Comparison of ENCODE assay signal across 25 cellular contexts in genomic region chr21:45450741-45451740, GRCh38. TPM values are rescaled to one million over a fixed set of nuclear protein-coding genes. Genes with fewer than 3 reads are reported as not detected.
DNase-seq lines count a peak whose midpoint lies in the region; ATAC-seq and TF ChIP-seq lines count a peak whose summit lies in the region.
"Had no signal": no experiment of that assay in that cellular context is flagged by ENCODE, and none has a peak within 500 bp of the region (broad histone marks: within the 10 kb centered on the region; RNA-seq: fewer than 3 reads in every experiment).

No MANE protein-coding gene starts in this region.

- H2BK20ac ChIP-seq in IMR-90 (ENCODE audit: low read depth, low read length) = no peak overlapping the region

- in situ Hi-C loops in IMR-90 (cut with MboI; ENCODE audit: low sequenced_read_pairs) = no loop called here
- in situ Hi-C loops in astrocyte of the spinal cord (cut with HindIII; ENCODE audit: low sequenced_read_pairs) = no loop called here

- DNase-seq in IMR-90 (no peak), astrocyte of the spinal cord (ENCODE audit: low read depth, low spot score) (peak; percentile 49), right cardiac atrium (peak; percentile 7 to 60 (median 30)), prostate gland (ENCODE audit: low spot score) (no peak), NCI-H2081 treated with DMSO at 0.1 percent for 48 hours (lab: John Stamatoyannopoulos, UW) (no peak), adrenal gland (no peak)
- no peak for DNase-seq in activated T-cell treated with anti-CD3 and anti-CD28 coated beads, Interleukin-2, amount 50 U/mL, for 4 hours
- DNase-seq: activated CD4-positive, CD25-positive, alpha-beta regulatory T cell; activated CD8-positive, alpha-beta T cell treated with anti-CD3 and anti-CD28 coated beads for 36 hours; activated gamma-delta T cell treated with Interleukin-2 at 50 U/mL for 16 hours; amniotic stem cell; effector CD4-positive, alpha-beta T cell; erythroblast; hypothalamus; naive B cell; NCI-H1694 treated with DMSO at 0.1 percent for 48 hours; NCI-H748 treated with DMSO at 0.1 percent for 48 hours; stimulated activated CD4-positive, alpha-beta T cell treated with anti-CD3 and anti-CD28 coated beads, Interleukin-2, amount 100 ng/mL, for 24 hours; T1000; testis had no signal

- peaks cover 31% of the 10 kb centered on the region for H3K9me1 ChIP-seq in IMR-90 (ENCODE audit: insufficient read depth, low read length)

- H3K4me3 ChIP-seq in IMR-90 (ENCODE audit: insufficient read depth, low read depth, low read length) = no peak overlapping the region
- H3K4me3 ChIP-seq in astrocyte of the spinal cord (ENCODE audit: low read depth, low read length) = no peak overlapping the region
- H3K4me3 ChIP-seq in right cardiac atrium (ENCODE audit: low read length) = no peak overlapping the region
- H3K4me3 ChIP-seq in prostate gland = no peak overlapping the region
- H3K4me3 ChIP-seq in adrenal gland = no peak overlapping the region
- H3K4me3 ChIP-seq: K562, pancreas, testis had no signal

- ATAC-seq in IMR-90 (ENCODE audit: low read depth) = no peak
- no peak for ATAC-seq in right cardiac atrium
- no peak for ATAC-seq in HG03108 (IDR thresholded peaks at IDR 0.05; ENCODE audit: unreplicated experiment)
- no peak for ATAC-seq in activated T-cell treated with anti-CD3 and anti-CD28 coated beads, Interleukin-2, amount 50 U/mL, for 4 hours
- ATAC-seq: activated CD8-positive, alpha-beta T cell treated with anti-CD3 and anti-CD28 coated beads for 36 hours; K562; pancreas; stimulated activated effector memory CD8-positive, alpha-beta T cell treated with anti-CD3 and anti-CD28 coated beads, Interleukin-12 subunit alpha, Interleukin-12 subunit beta, amount 100 ng/mL, for 72 hours had no signal

- H2AFZ ChIP-seq in IMR-90 (replicated peaks; ENCODE audit: low read length, poor library complexity) = no peak overlapping the region

- 85% methylated on average over 5 of the region's 35 CpGs; no CpG with 5 or more reads in 1 of the 2 experiments for WGBS in IMR-90 (ENCODE audit: extremely low coverage in 2 of 2, insufficient read length in 1 of 2), 2 experiments
- WGBS in right cardiac atrium = 88% methylated on average over 35 of the region's 35 CpGs
- WGBS in prostate gland = 83% methylated on average over 35 of the region's 35 CpGs
- WGBS in adrenal gland, 4 donors = 78 to 89% (median 83%) methylated on average over 10 to 35 of the region's 35 CpGs

- no peak overlapping the region for H2AK5ac ChIP-seq in IMR-90 (ENCODE audit: low read depth, low read length)

- dilution Hi-C loops in IMR-90 (cut with HindIII; ENCODE audit: low sequenced_read_pairs, unreplicated experiment) = no loop called here

- H3K4me3 Mint-ChIP-seq in activated T-cell treated with anti-CD3 and anti-CD28 coated beads, Interleukin-2, amount 50 U/mL, for 4 hours = no peak overlapping the region
- H3K4me3 Mint-ChIP-seq: activated CD8-positive, alpha-beta T cell treated with anti-CD3 and anti-CD28 coated beads for 36 hours; memory B cell; naive B cell; stimulated activated effector memory CD8-positive, alpha-beta T cell treated with anti-CD3 and anti-CD28 coated beads, Interleukin-12 subunit alpha, Interleukin-12 subunit beta, amount 100 ng/mL, for 72 hours had no signal

- no peak for TF ChIP-seq RAD21 in IMR-90 (IDR thresholded peaks at IDR 0.05; ENCODE audit: low read length)

- peaks cover 69% of the 10 kb centered on the region for H4K20me1 ChIP-seq in IMR-90 (ENCODE audit: insufficient read depth, low read length)

- peaks cover 2% of the 10 kb centered on the region for H3K27me3 Mint-ChIP-seq in activated T-cell treated with anti-CD3 and anti-CD28 coated beads, Interleukin-2, amount 50 U/mL, for 4 hours (ENCODE audit: low read depth)

- H3K27ac ChIP-seq in IMR-90 (ENCODE audit: insufficient read depth, low read length) (no peak overlapping the region), right cardiac atrium (ENCODE audit: low read length) (no peak overlapping the region), prostate gland (peak overlapping the region; percentile 38 to 59), adrenal gland (no peak overlapping the region)
- H3K27ac ChIP-seq: pancreas, testis had no signal

- H2BK5ac ChIP-seq in IMR-90 (ENCODE audit: low read depth, low read length, poor library complexity, severe bottlenecking) = no peak overlapping the region

- H3K9ac ChIP-seq in IMR-90 (ENCODE audit: low read depth, low read length) = no peak overlapping the region

- no peaks in the 10 kb centered on the region for H3K9me3 Mint-ChIP-seq in activated T-cell treated with anti-CD3 and anti-CD28 coated beads, Interleukin-2, amount 50 U/mL, for 4 hours
- H3K9me3 Mint-ChIP-seq: stimulated activated effector memory CD8-positive, alpha-beta T cell treated with anti-CD3 and anti-CD28 coated beads, Interleukin-12 subunit alpha, Interleukin-12 subunit beta, amount 100 ng/mL, for 72 hours had no signal

- H3K56ac ChIP-seq in IMR-90 (ENCODE audit: extremely low read depth, insufficient read depth, low read length) = no peak overlapping the region

- H3K4me1 Mint-ChIP-seq in activated T-cell treated with anti-CD3 and anti-CD28 coated beads, Interleukin-2, amount 50 U/mL, for 4 hours (ENCODE audit: low read depth) = no peaks in the 10 kb centered on the region
- H3K4me1 Mint-ChIP-seq: stimulated activated effector memory CD8-positive, alpha-beta T cell treated with anti-CD3 and anti-CD28 coated beads, Interleukin-12 subunit alpha, Interleukin-12 subunit beta, amount 100 ng/mL, for 72 hours had no signal

- H2BK15ac ChIP-seq in IMR-90 (ENCODE audit: low read depth, low read length) = no peak overlapping the region

- TF ChIP-seq POLR2A in IMR-90 (IDR thresholded peaks at IDR 0.05; ENCODE audit: low read depth, low read length) (no peak), prostate gland (IDR thresholded peaks at IDR 0.05) (no peak), adrenal gland (IDR thresholded peaks at IDR 0.05) (no peak)

- H4K91ac ChIP-seq in IMR-90 (ENCODE audit: insufficient read depth, low read depth, low read length) = no peak overlapping the region

- intact Hi-C loops in IMR-90 (cut with micrococcal nuclease) (no loop called here), right cardiac atrium (cut with DNase I) (no loop called here), prostate gland (cut with DNase I) (no loop called here), adrenal gland (cut with DNase I) (no loop called here)

- BruUV-seq in IMR-90 (replicated peaks; lab: Mats Ljungman, UMichigan) = no TSS peak

- no peak overlapping the region for H3K4ac ChIP-seq in IMR-90 (ENCODE audit: low read depth, low read length)

- peaks cover 37 to 92% of the 10 kb centered on the region in 2 experiments for H3K79me1 ChIP-seq in IMR-90 (ENCODE audit: low read depth in 1 of 2, low read length in 2 of 2)

- TF ChIP-seq CTCF in IMR-90 (conservative IDR thresholded peaks at IDR 0.05; ENCODE audit: low read depth, low read length) (no peak), astrocyte of the spinal cord (IDR thresholded peaks at IDR 0.05; ENCODE audit: low read depth, low read length) (no peak), prostate gland (IDR thresholded peaks at IDR 0.05) (no peak), adrenal gland (IDR thresholded peaks at IDR 0.05) (no peak)

- peaks cover 3% of the 10 kb centered on the region for H3K9me3 ChIP-seq in IMR-90 (ENCODE audit: control insufficient read depth, insufficient read depth, low read length)
- no peaks in the 10 kb centered on the region for H3K9me3 ChIP-seq in right cardiac atrium (ENCODE audit: control insufficient read depth, low read length)
- no peaks in the 10 kb centered on the region for H3K9me3 ChIP-seq in prostate gland
- H3K9me3 ChIP-seq in adrenal gland (replicated peaks in 1 of 3) = no peaks in the 10 kb centered on the region
- H3K9me3 ChIP-seq: pancreas, testis had no signal

- H3K27me3 ChIP-seq in IMR-90 (ENCODE audit: control insufficient read depth, insufficient read depth, low read length) (no peaks in the 10 kb centered on the region), right cardiac atrium (ENCODE audit: control insufficient read depth, insufficient read depth) (no peaks in the 10 kb centered on the region), prostate gland (replicated peaks; ENCODE audit: insufficient read depth) (no peaks in the 10 kb centered on the region), adrenal gland (no peaks in the 10 kb centered on the region)
- H3K27me3 ChIP-seq: pancreas, testis had no signal

- POLR2A ChIA-PET in IMR-90 (lab: Charles Lee; ENCODE audit: unreplicated experiment) = no interaction called here

- CTCF ChIA-PET in IMR-90 (lab: Yijun Ruan, JAX) = no interaction called here

- H3K36me3 Mint-ChIP-seq in activated T-cell treated with anti-CD3 and anti-CD28 coated beads, Interleukin-2, amount 50 U/mL, for 4 hours (ENCODE audit: insufficient read depth) = no peaks in the 10 kb centered on the region
- H3K36me3 Mint-ChIP-seq: memory B cell; naive B cell; stimulated activated effector memory CD8-positive, alpha-beta T cell treated with anti-CD3 and anti-CD28 coated beads, Interleukin-12 subunit alpha, Interleukin-12 subunit beta, amount 100 ng/mL, for 72 hours had no signal

- no peak overlapping the region for H3K14ac ChIP-seq in IMR-90 (replicated peaks; ENCODE audit: low read depth, low read length)

- H2BK120ac ChIP-seq in IMR-90 (ENCODE audit: low read depth, low read length) = no peak overlapping the region

- H3K23ac ChIP-seq in IMR-90 (ENCODE audit: low read depth, low read length) = no peak overlapping the region

- H3K4me1 ChIP-seq in IMR-90 (ENCODE audit: control insufficient read depth, insufficient read depth, low read length) (peaks cover 32% of the 10 kb centered on the region), right cardiac atrium (ENCODE audit: control insufficient read depth, insufficient read depth, low read length) (no peaks in the 10 kb centered on the region), prostate gland (replicated peaks) (peaks cover 9% of the 10 kb centered on the region), adrenal gland (replicated peaks in 1 of 2) (no peaks in the 10 kb centered on the region)
- H3K4me1 ChIP-seq: pancreas had no signal

- no peak overlapping the region for H4K8ac ChIP-seq in IMR-90 (ENCODE audit: low read depth in 2 of 2, low read length in 2 of 2)

- peak overlapping the region; percentile 45 for H2AK9ac ChIP-seq in IMR-90 (replicated peaks; ENCODE audit: low read depth, low read length, poor library complexity)

- H3K18ac ChIP-seq in IMR-90 (ENCODE audit: low read depth, low read length) = no peak overlapping the region

- H3K36me3 ChIP-seq in IMR-90 (ENCODE audit: control insufficient read depth, insufficient read depth, low read length) = peaks cover 11% of the 10 kb centered on the region
- no peaks in the 10 kb centered on the region for H3K36me3 ChIP-seq in prostate gland
- H3K36me3 ChIP-seq in adrenal gland (replicated peaks in 1 of 2) = no peaks in the 10 kb centered on the region
- H3K36me3 ChIP-seq: pancreas had no signal

- H3K4me2 ChIP-seq in IMR-90 (ENCODE audit: low read depth, low read length) = no peak overlapping the region

- H4K5ac ChIP-seq in IMR-90 (ENCODE audit: low read depth, low read length) = no peak overlapping the region

RNA-seq across cellular contexts. Expression of gene COL18A1, which starts 46.1 kb away (rescaled TPM):
- total RNA-seq in IMR-90 (2012; rRNA removed) = 4.3 and 6.7 TPM in 2 replicates
- polyA plus RNA-seq in IMR-90 (2012; rRNA removed) = 46.7 and 52.6 TPM in 2 replicates
- polyA plus RNA-seq in IMR-90 (2012; cell fraction: cytosol; rRNA removed) = 66.0 and 124 TPM in 2 replicates
- polyA plus RNA-seq in IMR-90 (2012; cell fraction: nucleus; rRNA removed; ENCODE audit: low replicate concordance) = 136 and 394 TPM in 2 replicates
- total RNA-seq in right cardiac atrium = 100 to 1,000 TPM in 1 of 4 donors, 10 to 100 TPM in 3; 63.5 to 134 (median 84.6) TPM
- 52.3 TPM for polyA plus RNA-seq in right cardiac atrium
- 100 to 1,000 TPM in 1 of 2 donors, 10 to 100 TPM in 1; 56.2 to 229 TPM for total RNA-seq in prostate gland
- total RNA-seq in adrenal gland = 100 to 1,000 TPM in 7 of 8 donors, 10 to 100 TPM in 1; 92.9 to 244 (median 141) TPM
- polyA plus RNA-seq in adrenal gland = 100 to 1,000 TPM in 2 of 3 donors, 10 to 100 TPM in 1; 10.9 to 201 (median 163) TPM
- total RNA-seq in activated T-cell treated with anti-CD3 and anti-CD28 coated beads, Interleukin-2, amount 50 U/mL, for 4 hours = 10 to 100 TPM; 15.0 to 19.9 (median 15.4) TPM

Comparison
In these comparisons a context has a peak if more than half of its experiments do, and no peak if none do; other contexts are left out.
1. DNase-seq: peak in astrocyte of the spinal cord (single experiment) and right cardiac atrium (3 of 3); none in IMR-90 (single experiment), prostate gland (single experiment), NCI-H2081 treated with DMSO at 0.1 percent for 48 hours (single experiment), adrenal gland (0 of 7) and activated T-cell treated with anti-CD3 and anti-CD28 coated beads, Interleukin-2, amount 50 U/mL, for 4 hours (single experiment).
2. H3K27ac ChIP-seq: peak in prostate gland (2 of 2); none in IMR-90 (single experiment), right cardiac atrium (single experiment) and adrenal gland (0 of 5).